ENCODE assay signal across 8 cellular contexts in genomic region chr17:46960152-46960551, GRCh38. TPM values are rescaled to one million over a fixed set of nuclear protein-coding genes. Genes with fewer than 3 reads are reported as not detected.
"Had no signal": no experiment of that assay in that cellular context is flagged by ENCODE, and none has a peak within 500 bp of the region (broad histone marks: within the 10 kb centered on the region; RNA-seq: fewer than 3 reads in every experiment).

No MANE protein-coding gene starts in this region.

- DNase-seq: GDM1, GF-D8 had no signal

- ATAC-seq: GM12878 had no signal

- FAIRE-seq: G401.6, GM12891, GM12892, GM18507, GM19239 had no signal

- H3K4me3 ChIP-seq: GM12878 had no signal

RNA-seq across cellular contexts. Expression of gene RPRML, which starts 18.9 kb away (rescaled TPM):
- total RNA-seq: GM12878 had no signal
- polyA plus RNA-seq: GM12878 had no signal
